Comparison of ENCODE assay signal across 22 cellular contexts in the genomic region with DNA sequence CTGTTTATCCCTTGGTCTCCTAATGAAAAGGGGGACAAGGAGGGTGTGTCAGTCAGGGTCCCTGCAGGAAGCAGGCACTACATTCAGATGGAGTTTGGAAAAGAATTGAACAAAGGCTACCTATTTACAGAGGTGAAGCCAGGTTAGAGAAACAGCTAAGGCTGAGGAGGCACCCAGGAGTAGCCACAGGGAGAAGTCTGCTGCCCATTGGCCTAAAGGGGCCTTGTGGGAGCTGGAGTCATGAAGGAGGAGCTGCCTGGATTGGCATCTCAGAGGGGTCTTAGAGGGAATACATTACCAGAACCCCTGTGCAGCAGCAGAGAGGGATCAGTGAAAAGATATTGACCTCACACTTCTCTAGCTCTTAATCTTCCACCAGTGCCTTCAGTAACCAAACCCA.
"Had no signal": no experiment of that assay in that cellular context is flagged by ENCODE, and none has a peak within 500 bp of the region (broad histone marks: within the 10 kb centered on the region; RNA-seq: fewer than 3 reads in every experiment).

No MANE protein-coding gene starts in this region.

- H3K27ac Mint-ChIP-seq: activated CD8-positive, alpha-beta memory T cell treated with anti-CD3 and anti-CD28 coated beads, Interleukin-2, amount 10 ng/mL, durations not matched to agents 7 days and 5 days; activated naive CD4-positive, alpha-beta T cell treated with anti-CD3 and anti-CD28 coated beads, Interleukin-2, amount 50 U/mL, for 24 hours; activated T-cell treated with anti-CD3 and anti-CD28 coated beads, Interleukin-2, amount 50 U/mL, for 24 hours; activated T-helper 1 cell treated with anti-CD3 and anti-CD28 coated beads, Interleukin-12 subunit alpha, Interleukin-12 subunit beta, Interleukin-2, Interleukin-4 antibody, amounts not matched to agents 30 ng/mL and 10 ng/mL and 1 ng/mL, durations not matched to agents 14 hours and 24 hours and 36 hours; T-helper 1 cell treated with Interleukin-12 subunit alpha and Interleukin-12 subunit beta and Interleukin-4 antibody, amounts not matched to agents 30 μg/mL and 1 μg/mL, for 36 hours had no signal

- H3K36me3 Mint-ChIP-seq: activated CD8-positive, alpha-beta memory T cell treated with anti-CD3 and anti-CD28 coated beads, Interleukin-2, amount 10 ng/mL, durations not matched to agents 7 days and 5 days; activated naive CD4-positive, alpha-beta T cell treated with anti-CD3 and anti-CD28 coated beads, Interleukin-2, amount 50 U/mL, for 24 hours had no signal

- DNase-seq: activated CD4-positive, alpha-beta T cell treated with anti-CD3 and anti-CD28 coated beads for 48 hours; activated CD4-positive, alpha-beta T cell treated with anti-CD3 and anti-CD28 coated beads, Interleukin-2, amount 50 U/mL, for 4 hours; activated CD4-positive, CD25-positive, alpha-beta regulatory T cell treated with anti-CD3 and anti-CD28 coated beads, Interleukin-2, amount 50 U/mL, for 72 hours; activated CD8-positive, alpha-beta memory T cell treated with anti-CD3 and anti-CD28 coated beads, Interleukin-2, amount 10 ng/mL, durations not matched to agents 7 days and 5 days; activated effector memory CD4-positive, alpha-beta T cell treated with Interleukin-2 at 50 U/mL for 16 hours; activated naive CD4-positive, alpha-beta T cell; activated T-cell treated with anti-CD3 and anti-CD28 coated beads, Interleukin-2, amount 50 U/mL, for 24 hours; aorta; body of pancreas; central memory CD4-positive, alpha-beta T cell; KBM-7; NCI-H1092; NCI-H1417; NCI-H1930; NCI-H2171; NCI-H2227 treated with DMSO at 0.1 percent for 48 hours; NCI-H526; NCI-H82; SHP77 had no signal

- ATAC-seq: activated CD8-positive, alpha-beta memory T cell treated with anti-CD3 and anti-CD28 coated beads, Interleukin-2, amount 10 ng/mL, durations not matched to agents 7 days and 5 days; body of pancreas had no signal

- H3K4me1 Mint-ChIP-seq: activated naive CD4-positive, alpha-beta T cell treated with anti-CD3 and anti-CD28 coated beads, Interleukin-2, amount 50 U/mL, for 24 hours had no signal

- H3K9me3 Mint-ChIP-seq: activated naive CD4-positive, alpha-beta T cell treated with anti-CD3 and anti-CD28 coated beads, Interleukin-2, amount 50 U/mL, for 24 hours; activated T-cell treated with anti-CD3 and anti-CD28 coated beads, Interleukin-2, amount 50 U/mL, for 24 hours; activated T-helper 1 cell treated with anti-CD3 and anti-CD28 coated beads, Interleukin-12 subunit alpha, Interleukin-12 subunit beta, Interleukin-2, Interleukin-4 antibody, amounts not matched to agents 30 ng/mL and 10 ng/mL and 1 ng/mL, durations not matched to agents 14 hours and 24 hours and 36 hours; T-helper 1 cell treated with Interleukin-12 subunit alpha and Interleukin-12 subunit beta and Interleukin-4 antibody, amounts not matched to agents 30 μg/mL and 1 μg/mL, for 36 hours had no signal

- H3K27me3 ChIP-seq: body of pancreas had no signal

- H3K27me3 Mint-ChIP-seq: activated naive CD4-positive, alpha-beta T cell treated with anti-CD3 and anti-CD28 coated beads, Interleukin-2, amount 50 U/mL, for 24 hours; activated T-cell treated with anti-CD3 and anti-CD28 coated beads, Interleukin-2, amount 50 U/mL, for 24 hours had no signal

- H3K4me3 Mint-ChIP-seq: activated CD8-positive, alpha-beta memory T cell treated with anti-CD3 and anti-CD28 coated beads, Interleukin-2, amount 10 ng/mL, durations not matched to agents 7 days and 5 days; activated naive CD4-positive, alpha-beta T cell treated with anti-CD3 and anti-CD28 coated beads, Interleukin-2, amount 50 U/mL, for 24 hours; activated T-cell treated with anti-CD3 and anti-CD28 coated beads, Interleukin-2, amount 50 U/mL, for 24 hours; activated T-helper 1 cell treated with anti-CD3 and anti-CD28 coated beads, Interleukin-12 subunit alpha, Interleukin-12 subunit beta, Interleukin-2, Interleukin-4 antibody, amounts not matched to agents 30 ng/mL and 10 ng/mL and 1 ng/mL, durations not matched to agents 14 hours and 24 hours and 36 hours; T-helper 1 cell treated with Interleukin-12 subunit alpha and Interleukin-12 subunit beta and Interleukin-4 antibody, amounts not matched to agents 30 μg/mL and 1 μg/mL, for 36 hours had no signal

- H3K4me3 ChIP-seq: body of pancreas had no signal

- H3K27ac ChIP-seq: body of pancreas had no signal
